8 cellular contexts compared by ENCODE assay signal in genomic region chr10:55091691-55092328, GRCh38.
DNase-seq lines count a peak whose midpoint lies in the region; ATAC-seq and TF ChIP-seq lines count a peak whose summit lies in the region.

No MANE protein-coding gene starts in this region.

- H3K36me3 Mint-ChIP-seq in immature natural killer cell: no peaks in the 10 kb centered on the region

- H3K4me1 ChIP-seq in lower lobe of right lung: no peaks in the 10 kb centered on the region

- no peaks in the 10 kb centered on the region for H3K27me3 Mint-ChIP-seq in immature natural killer cell (ENCODE audit: low read depth in 3 of 3)

- no peaks in the 10 kb centered on the region for H3K36me3 ChIP-seq in lower lobe of right lung

- H3K4me1 Mint-ChIP-seq in immature natural killer cell: no peaks in the 10 kb centered on the region

- DNase-seq in DMS53 treated with DMSO at 0.1 percent for 48 hours (lab: John Stamatoyannopoulos, UW; ENCODE audit: unreplicated experiment): peak; percentile 49
- DNase-seq in lower lobe of right lung: no peak
- DNase-seq in effector CD4-positive, alpha-beta T cell: no peak
- no peak for DNase-seq in left colon
- no peak for DNase-seq in immature natural killer cell

- H3K27me3 ChIP-seq in lower lobe of right lung (ENCODE audit: low read depth): no peaks in the 10 kb centered on the region

- H3K9me3 ChIP-seq in lower lobe of right lung: no peaks in the 10 kb centered on the region

- TF ChIP-seq CTCF in WI38 (IDR thresholded peaks at IDR 0.05; ENCODE audit: low read depth, low read length) (peak; percentile 17; the same call in 1 of the 2 replicates), lower lobe of right lung (IDR thresholded peaks at IDR 0.05) (peak; percentile 65)

- peaks cover 2 to 23% (median 5%) of the 10 kb centered on the region in 6 donors for H3K9me3 Mint-ChIP-seq in immature natural killer cell

- no peak overlapping the region for H3K27ac Mint-ChIP-seq in immature natural killer cell

- H3K4me3 ChIP-seq in WI38 (ENCODE audit: low read depth, low read length) (no peak overlapping the region), lower lobe of right lung (no peak overlapping the region)

- intact Hi-C loops in lower lobe of right lung (cut with DNase I): no loop called here
- intact Hi-C loops in left colon (cut with DNase I, micrococcal nuclease): no loop called here

- ATAC-seq in HG02571 (IDR thresholded peaks at IDR 0.05; ENCODE audit: unreplicated experiment) (peak; percentile 56), lower lobe of right lung (no peak), left colon (no peak), HG03460 (IDR thresholded peaks at IDR 0.05; ENCODE audit: unreplicated experiment) (no peak)

- no peak overlapping the region for H3K27ac ChIP-seq in lower lobe of right lung

- H3K4me3 Mint-ChIP-seq in immature natural killer cell: no peak overlapping the region
